In the genomic region with DNA sequence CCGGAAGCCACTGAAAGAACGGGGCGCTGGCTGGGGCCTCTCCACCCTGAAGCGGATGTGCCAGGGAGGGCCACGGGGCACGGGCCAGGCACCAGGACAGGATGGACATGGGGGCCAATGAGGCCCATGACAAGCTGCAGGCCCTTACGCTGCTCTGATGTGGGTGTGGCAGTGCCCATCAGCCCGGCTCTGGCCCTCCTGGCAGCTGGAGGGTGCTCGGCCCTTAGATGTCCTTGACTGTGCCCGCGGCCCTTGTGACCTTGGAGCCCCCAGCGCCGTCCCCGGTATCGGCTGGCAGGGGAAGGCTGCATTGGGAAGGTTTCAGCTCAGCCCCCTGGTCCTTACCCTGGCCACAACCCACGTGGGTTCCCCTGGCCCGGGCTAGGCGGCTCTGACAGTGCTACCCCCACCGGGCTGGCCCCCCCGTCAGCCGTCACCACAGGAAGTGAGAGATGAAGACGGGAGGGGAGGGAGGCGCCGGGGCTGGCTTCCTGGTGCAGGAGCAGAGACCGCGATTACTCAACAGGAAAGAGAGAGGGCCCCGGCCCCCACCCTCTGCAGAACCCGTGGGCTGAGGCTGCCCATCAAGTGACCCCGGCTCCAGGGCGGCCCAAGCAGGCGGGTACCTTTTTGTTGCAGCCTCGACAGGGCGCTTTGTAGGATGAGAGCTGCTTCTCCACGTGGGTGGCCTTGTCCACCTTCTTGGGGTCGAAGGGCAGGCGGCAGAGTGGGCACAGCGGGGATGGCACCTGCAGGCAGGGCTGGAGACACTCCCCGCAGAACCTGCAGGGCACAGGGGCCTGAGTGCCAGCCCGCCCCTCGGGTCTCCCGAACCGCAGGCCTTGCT, we compare ENCODE assay signal across 8 cellular contexts. TPM values are rescaled to one million over a fixed set of nuclear protein-coding genes. Genes with fewer than 3 reads are reported as not detected.
DNase-seq lines count a peak whose midpoint lies in the region; ATAC-seq, FAIRE-seq and TF ChIP-seq lines count a peak whose summit lies in the region.

No MANE protein-coding gene starts in this region.

- H3K27ac ChIP-seq in SK-N-SH (ENCODE audit: low read depth in 2 of 2, low read length in 1 of 2) = peak overlapping the region in 1 of 2 experiments; percentile 44; a peak in 2 of 4 replicates
- H3K27ac ChIP-seq in right cardiac atrium (ENCODE audit: low read length) = peak overlapping the region; percentile 19

- H3K9me3 Mint-ChIP-seq in activated naive CD4-positive, alpha-beta T cell treated with anti-CD3 and anti-CD28 coated beads, Interleukin-2, amount 50 U/mL, for 24 hours = no peaks in the 10 kb centered on the region

- peak; percentile 97 for FAIRE-seq in GM18507 (lab: Jason Lieb, UNC)

- 0 out of 2 replicates have a peak, but pooled peaks cover 6% of the 10 kb centered on the region for H4K20me1 ChIP-seq in SK-N-SH (ENCODE audit: insufficient read depth)

- peaks cover 60% of the 10 kb centered on the region for H3K4me1 Mint-ChIP-seq in activated naive CD4-positive, alpha-beta T cell treated with anti-CD3 and anti-CD28 coated beads, Interleukin-2, amount 50 U/mL, for 24 hours

- no peak overlapping the region; a peak in 1 of 4 replicates for H3K4me3 ChIP-seq in SK-N-SH (ENCODE audit: low read depth in 2 of 2, low read length in 1 of 2)
- H3K4me3 ChIP-seq in right cardiac atrium (ENCODE audit: low read length) = no peak overlapping the region

- H3K4me1 ChIP-seq in SK-N-SH (ENCODE audit: control insufficient read depth in 1 of 2, insufficient read depth in 2 of 2, low read depth in 1 of 2, low read length in 1 of 2) = peaks cover 8 to 13% of the 10 kb centered on the region in 2 experiments; a peak in 3 of 4 replicates
- H3K4me1 ChIP-seq in right cardiac atrium (ENCODE audit: control insufficient read depth, insufficient read depth, low read length) = peaks cover 4% of the 10 kb centered on the region

- peak overlapping the region; percentile 89 for H3K4me3 Mint-ChIP-seq in activated naive CD4-positive, alpha-beta T cell treated with anti-CD3 and anti-CD28 coated beads, Interleukin-2, amount 50 U/mL, for 24 hours

- H3K27me3 Mint-ChIP-seq in activated naive CD4-positive, alpha-beta T cell treated with anti-CD3 and anti-CD28 coated beads, Interleukin-2, amount 50 U/mL, for 24 hours = no peaks in the 10 kb centered on the region

- WGBS in SK-N-SH (ENCODE audit: low lambda C conversion rate) = 67% methylated on average over 17 of the region's 42 CpGs
- WGBS in right cardiac atrium = 46% methylated on average over 42 of the region's 42 CpGs

- H3F3A ChIP-seq in SK-N-SH (replicated peaks; ENCODE audit: insufficient read depth) = no peaks in the 10 kb centered on the region

- H3K9me2 ChIP-seq in SK-N-SH = no peaks in the 10 kb centered on the region

- no peaks in the 10 kb centered on the region for H3K36me3 Mint-ChIP-seq in activated naive CD4-positive, alpha-beta T cell treated with anti-CD3 and anti-CD28 coated beads, Interleukin-2, amount 50 U/mL, for 24 hours

- H3K4me2 ChIP-seq in SK-N-SH = peak overlapping the region; percentile 76; the same call in 1 of the 2 replicates

- TF ChIP-seq RAD21 in SK-N-SH (IDR thresholded peaks at IDR 0.05; ENCODE audit: low read length) = no peak

- H2AFZ ChIP-seq in SK-N-SH (ENCODE audit: low read depth) = no peak overlapping the region

- peak; percentile 82 for DNase-seq in GM18507 (ENCODE audit: extremely low spot score, insufficient read length, low read depth)
- no peak for DNase-seq in SK-N-SH
- DNase-seq in right cardiac atrium = peak; percentile 90 to 97 (median 96)
- peak; percentile 80 to 88 for DNase-seq in stimulated activated CD4-positive, alpha-beta T cell treated with anti-CD3 and anti-CD28 coated beads, Interleukin-1b, Interleukin-23, amount 100 ng/mL, for 1 hour (ENCODE audit: low read depth in 2 of 2)
- no peak for DNase-seq in NCI-H2107 treated with DMSO at 0.1 percent for 48 hours (lab: John Stamatoyannopoulos, UW; ENCODE audit: unreplicated experiment)
- no peak for DNase-seq in NCI-H2196 treated with DMSO at 0.1 percent for 48 hours (lab: John Stamatoyannopoulos, UW; ENCODE audit: unreplicated experiment)

- no peaks in the 10 kb centered on the region for H3K9me3 ChIP-seq in SK-N-SH
- no peaks in the 10 kb centered on the region for H3K9me3 ChIP-seq in right cardiac atrium (ENCODE audit: control insufficient read depth, low read length)

- H3K79me2 ChIP-seq in SK-N-SH (ENCODE audit: insufficient read depth) = peaks cover 35% of the 10 kb centered on the region

- POLR2A ChIA-PET in SK-N-SH (lab: Yijun Ruan, JAX) = no interaction called here

- peak overlapping the region; percentile 95 for H3K27ac Mint-ChIP-seq in activated naive CD4-positive, alpha-beta T cell treated with anti-CD3 and anti-CD28 coated beads, Interleukin-2, amount 50 U/mL, for 24 hours

- intact Hi-C loops in right cardiac atrium (cut with DNase I) = no loop called here

- CTCF ChIA-PET in SK-N-SH (lab: Yijun Ruan, JAX) = interaction anchor here (0.7 to 1.3 kb wide), 3 partner anchors 16 to 467 kb away, joined by 3 read pairs; no protein-coding TSS in a partner anchor

- H3K27me3 ChIP-seq in SK-N-SH (ENCODE audit: insufficient read depth) (no peaks in the 10 kb centered on the region), right cardiac atrium (ENCODE audit: control insufficient read depth, insufficient read depth) (no peaks in the 10 kb centered on the region)

- no peak; a peak in 1 of 4 replicates for TF ChIP-seq EP300 in SK-N-SH (IDR thresholded peaks at IDR 0.05; ENCODE audit: borderline replicate concordance in 1 of 2, low read depth in 1 of 2, low read length in 1 of 2)

- no peak overlapping the region for H3K9ac ChIP-seq in SK-N-SH

- no peak for TF ChIP-seq CTCF in SK-N-SH (IDR thresholded peaks at IDR 0.05)

- H3K36me3 ChIP-seq in SK-N-SH (replicated peaks in 1 of 2; ENCODE audit: control insufficient read depth in 1 of 2, insufficient read depth in 2 of 2, low read length in 1 of 2) = peaks cover 0 to 24% of the 10 kb centered on the region in 2 experiments

- ATAC-seq in HG03039 (IDR thresholded peaks at IDR 0.05; ENCODE audit: unreplicated experiment) (peak; percentile 55), right cardiac atrium (peak; percentile 85 to 89)

TF ChIP-seq in SK-N-SH, 30 proteins besides CTCF, POLR2A, EP300 and RAD21:
- TF ChIP-seq, protein P1, sequence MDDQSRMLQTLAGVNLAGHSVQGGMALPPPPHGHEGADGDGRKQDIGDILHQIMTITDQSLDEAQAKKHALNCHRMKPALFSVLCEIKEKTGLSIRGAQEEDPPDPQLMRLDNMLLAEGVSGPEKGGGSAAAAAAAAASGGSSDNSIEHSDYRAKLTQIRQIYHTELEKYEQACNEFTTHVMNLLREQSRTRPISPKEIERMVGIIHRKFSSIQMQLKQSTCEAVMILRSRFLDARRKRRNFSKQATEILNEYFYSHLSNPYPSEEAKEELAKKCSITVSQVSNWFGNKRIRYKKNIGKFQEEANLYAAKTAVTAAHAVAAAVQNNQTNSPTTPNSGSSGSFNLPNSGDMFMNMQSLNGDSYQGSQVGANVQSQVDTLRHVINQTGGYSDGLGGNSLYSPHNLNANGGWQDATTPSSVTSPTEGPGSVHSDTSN (IDR thresholded peaks at IDR 0.05) = peak; percentile 80
- TF ChIP-seq ELF1 (IDR thresholded peaks at IDR 0.05) (peak; percentile 71), MEF2A (IDR thresholded peaks at IDR 0.05; ENCODE audit: borderline replicate concordance, low read depth) (no peak), GABPA (IDR thresholded peaks at IDR 0.05; ENCODE audit: low read depth) (peak; percentile 71), TEAD4 (IDR thresholded peaks at IDR 0.05; ENCODE audit: borderline replicate concordance, insufficient read depth) (no peak), SIN3A (IDR thresholded peaks at IDR 0.05; ENCODE audit: borderline replicate concordance, low read depth, low read length) (peak; percentile 82; the same call in 1 of the 2 replicates)
- TF ChIP-seq, protein P2, sequence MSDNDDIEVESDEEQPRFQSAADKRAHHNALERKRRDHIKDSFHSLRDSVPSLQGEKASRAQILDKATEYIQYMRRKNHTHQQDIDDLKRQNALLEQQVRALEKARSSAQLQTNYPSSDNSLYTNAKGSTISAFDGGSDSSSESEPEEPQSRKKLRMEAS (IDR thresholded peaks at IDR 0.05; ENCODE audit: low read depth) = peak; percentile 71; the same call in 1 of the 2 replicates

RNA-seq across cellular contexts. Expression of a gene that starts 5.3 kb away (rescaled TPM):
- polyA plus RNA-seq in SK-N-SH (2012; rRNA removed) (17.0 and 17.2 TPM in 2 replicates), right cardiac atrium (18.4 TPM)
- 7.5 and 11.2 TPM in 2 replicates for polyA plus RNA-seq in SK-N-SH (2012; cell fraction: cytosol; rRNA removed)
- polyA plus RNA-seq in SK-N-SH (2012; cell fraction: nucleus; rRNA removed) = 29.1 and 45.4 TPM in 2 replicates
- 10 to 100 TPM; 15.0 to 23.8 (median 19.2) TPM for total RNA-seq in right cardiac atrium

RNA-seq across cellular contexts. Expression of a gene that starts 5.4 kb away (rescaled TPM):
- 16.2 and 16.5 TPM in 2 replicates for polyA plus RNA-seq in SK-N-SH (2012; rRNA removed)
- 6.3 and 9.8 TPM in 2 replicates for polyA plus RNA-seq in SK-N-SH (2012; cell fraction: cytosol; rRNA removed)
- 32.4 and 41.1 TPM in 2 replicates for polyA plus RNA-seq in SK-N-SH (2012; cell fraction: nucleus; rRNA removed)
- total RNA-seq in right cardiac atrium = 10 to 100 TPM; 11.1 to 16.3 (median 12.4) TPM
- 11.4 TPM for polyA plus RNA-seq in right cardiac atrium

RNA-seq across cellular contexts. Expression of a gene that starts 14.6 kb away (rescaled TPM):
- polyA plus RNA-seq in SK-N-SH (2012; rRNA removed) (0.03 and 0.18 TPM in 2 replicates), right cardiac atrium (2.7 TPM)
- polyA plus RNA-seq in SK-N-SH (2012; cell fraction: cytosol; rRNA removed) = 0.06 and 0.09 TPM in 2 replicates
- 0.24 and 0.32 TPM in 2 replicates for polyA plus RNA-seq in SK-N-SH (2012; cell fraction: nucleus; rRNA removed)
- 1 to 10 TPM in 3 of 4 donors, under 1 TPM in 1; 0.39 to 2.8 (median 1.6) TPM for total RNA-seq in right cardiac atrium

RNA-seq across cellular contexts. Expression of a gene that starts 38.0 kb away (rescaled TPM):
- polyA plus RNA-seq in SK-N-SH (2012; rRNA removed) (14.7 and 15.7 TPM in 2 replicates), right cardiac atrium (35.9 TPM)
- polyA plus RNA-seq in SK-N-SH (2012; cell fraction: cytosol; rRNA removed) = 4.4 and 8.4 TPM in 2 replicates
- 42.1 and 57.2 TPM in 2 replicates for polyA plus RNA-seq in SK-N-SH (2012; cell fraction: nucleus; rRNA removed)
- total RNA-seq in right cardiac atrium = 10 to 100 TPM; 29.8 to 32.0 (median 31.2) TPM

RNA-seq across cellular contexts. Expression of a gene that starts 50.0 kb away (rescaled TPM):
- 116 and 176 TPM in 2 replicates for polyA plus RNA-seq in SK-N-SH (2012; rRNA removed)
- 60.0 and 85.5 TPM in 2 replicates for polyA plus RNA-seq in SK-N-SH (2012; cell fraction: cytosol; rRNA removed)
- 142 and 154 TPM in 2 replicates for polyA plus RNA-seq in SK-N-SH (2012; cell fraction: nucleus; rRNA removed)
- 100 to 1,000 TPM in 1 of 4 donors, 10 to 100 TPM in 3; 53.9 to 101 (median 70.7) TPM for total RNA-seq in right cardiac atrium
- polyA plus RNA-seq in right cardiac atrium = 84.2 TPM

Comparison
In these comparisons a context has a peak if more than half of its experiments do, and no peak if none do; other contexts are left out.
1. DNase-seq: peak in GM18507 (single experiment), right cardiac atrium (3 of 3) and stimulated activated CD4-positive, alpha-beta T cell treated with anti-CD3 and anti-CD28 coated beads, Interleukin-1b, Interleukin-23, amount 100 ng/mL, for 1 hour (2 of 2); none in SK-N-SH (single experiment), NCI-H2107 treated with DMSO at 0.1 percent for 48 hours (single experiment) and NCI-H2196 treated with DMSO at 0.1 percent for 48 hours (single experiment).